ENCODE assay signal across 9 cellular contexts in genomic region chr17:41666336-41666680, GRCh38. TPM values are rescaled to one million over a fixed set of nuclear protein-coding genes. Genes with fewer than 3 reads are reported as not detected.
DNase-seq lines count a peak whose midpoint lies in the region; ATAC-seq and TF ChIP-seq lines count a peak whose summit lies in the region.
"Had no signal": no experiment of that assay in that cellular context is flagged by ENCODE, and none has a peak within 500 bp of the region (broad histone marks: within the 10 kb centered on the region; RNA-seq: fewer than 3 reads in every experiment).

No MANE protein-coding gene starts in this region.

- DNase-seq in NCI-H2171 treated with DMSO at 0.1 percent for 48 hours (lab: John Stamatoyannopoulos, UW): peak; percentile 87
- peak; percentile 89 for DNase-seq in activated CD8-positive, alpha-beta T cell treated with anti-CD3 and anti-CD28 coated beads for 36 hours
- DNase-seq in epithelial cell of esophagus (ENCODE audit: low read depth): peak; percentile 48
- no peak for DNase-seq in testis
- no peak for DNase-seq in HT-29 (ENCODE audit: low spot score)

- peaks cover 1% of the 10 kb centered on the region for H3K27me3 Mint-ChIP-seq in activated CD8-positive, alpha-beta T cell treated with anti-CD3 and anti-CD28 coated beads for 36 hours
- H3K27me3 Mint-ChIP-seq in nephron (ENCODE audit: low read depth): peaks cover 17% of the 10 kb centered on the region

- ATAC-seq in GM18867 (IDR thresholded peaks at IDR 0.05; ENCODE audit: unreplicated experiment): peak; percentile 35
- ATAC-seq in HG02981 (IDR thresholded peaks at IDR 0.05; ENCODE audit: unreplicated experiment): peak; percentile 36
- ATAC-seq in activated CD8-positive, alpha-beta T cell treated with anti-CD3 and anti-CD28 coated beads for 36 hours: peak; percentile 57

- peak overlapping the region; percentile 47 to 81 for H3K27ac ChIP-seq in testis

- no peaks in the 10 kb centered on the region for H3K9me3 Mint-ChIP-seq in activated CD8-positive, alpha-beta T cell treated with anti-CD3 and anti-CD28 coated beads for 36 hours
- no peaks in the 10 kb centered on the region for H3K9me3 Mint-ChIP-seq in nephron

- H3K36me3 ChIP-seq in testis (ENCODE audit: low read depth, missing control alignments): no peaks in the 10 kb centered on the region

- peak overlapping the region; percentile 81 for H3K4me3 Mint-ChIP-seq in activated CD8-positive, alpha-beta T cell treated with anti-CD3 and anti-CD28 coated beads for 36 hours
- peak overlapping the region; percentile 81 to 84 (median 83) for H3K4me3 Mint-ChIP-seq in nephron

- CTCF ChIA-PET in activated CD8-positive, alpha-beta T cell treated with anti-CD3 and anti-CD28 coated beads for 36 hours (lab: Charles Lee): interaction anchor here (0.9 to 10.9 kb wide), 18 partner anchors 12 to 1057 kb away, joined by 3 to 435 read pairs (median 3); partner anchors contain the start of genes EIF1, KLHL11 and KRT12

- TF ChIP-seq CTCF in activated CD8-positive, alpha-beta T cell treated with anti-CD3 and anti-CD28 coated beads for 36 hours (IDR thresholded peaks at IDR 0.05): no peak
- TF ChIP-seq CTCF in epithelial cell of esophagus (IDR thresholded peaks at IDR 0.05; ENCODE audit: insufficient read depth, low read depth, low read length, missing control alignments) (no peak), nephron (IDR thresholded peaks at IDR 0.05; ENCODE audit: unreplicated experiment in 3 of 3) (no peak), testis (IDR thresholded peaks at IDR 0.05) (no peak)

- no peaks in the 10 kb centered on the region for H3K36me3 Mint-ChIP-seq in activated CD8-positive, alpha-beta T cell treated with anti-CD3 and anti-CD28 coated beads for 36 hours (ENCODE audit: low read depth)
- H3K36me3 Mint-ChIP-seq in nephron (ENCODE audit: low read depth): no peaks in the 10 kb centered on the region

- intact Hi-C loops in activated CD8-positive, alpha-beta T cell treated with anti-CD3 and anti-CD28 coated beads for 36 hours (cut with micrococcal nuclease): no loop called here
- intact Hi-C loops in testis (cut with DNase I; ENCODE audit: low total_unique reads): no loop called here

- POLR2A ChIA-PET in activated CD8-positive, alpha-beta T cell treated with anti-CD3 and anti-CD28 coated beads for 36 hours (lab: Charles Lee): interaction anchor here (0.7 to 8.3 kb wide), 7 partner anchors 13 to 145 kb away, joined by 3 to 104 read pairs (median 3); partner anchors contain the start of genes EIF1 and P3H4

- peaks cover 7% of the 10 kb centered on the region for H3K4me1 ChIP-seq in testis

- peak overlapping the region; percentile 100 for H3K27ac Mint-ChIP-seq in activated CD8-positive, alpha-beta T cell treated with anti-CD3 and anti-CD28 coated beads for 36 hours
- peak overlapping the region; percentile 78 to 88 (median 86) for H3K27ac Mint-ChIP-seq in nephron

- H3K9me3 ChIP-seq in testis: no peaks in the 10 kb centered on the region

- 0 to 2% methylated on average over 10 to 14 of the region's 14 CpGs for WGBS in testis, 2 donors

- H3K4me3 ChIP-seq in epithelial cell of esophagus (ENCODE audit: low read length): peak overlapping the region; percentile 5
- H3K4me3 ChIP-seq in testis: peak overlapping the region; percentile 44 to 52

- H3K27me3 ChIP-seq in testis: no peaks in the 10 kb centered on the region

- H3K4me1 Mint-ChIP-seq in activated CD8-positive, alpha-beta T cell treated with anti-CD3 and anti-CD28 coated beads for 36 hours (ENCODE audit: low read depth): peaks cover 33% of the 10 kb centered on the region
- H3K4me1 Mint-ChIP-seq in nephron: peaks cover 19% of the 10 kb centered on the region

- no peak for TF ChIP-seq POLR2A in testis (IDR thresholded peaks at IDR 0.05)

RNA-seq across cellular contexts. Expression of gene EIF1, which starts 22.4 kb away (rescaled TPM):
- total RNA-seq in activated CD8-positive, alpha-beta T cell treated with anti-CD3 and anti-CD28 coated beads for 36 hours: 100 to 1,000 TPM; 924 to 930 TPM
- total RNA-seq in testis: 100 to 1,000 TPM; 274 to 338 TPM
- polyA plus RNA-seq in testis (ENCODE audit: insufficient read depth, low read depth, low replicate concordance): 1,078 TPM
- total RNA-seq in HT-29 (2014; rRNA removed; shearing (Covaris generic)): 81.6 and 91.6 TPM in 2 replicates

RNA-seq across cellular contexts. Expression of gene KRT17, which starts 41.9 kb away (rescaled TPM):
- not detected for total RNA-seq in activated CD8-positive, alpha-beta T cell treated with anti-CD3 and anti-CD28 coated beads for 36 hours
- 10 to 100 TPM; 13.3 to 26.0 TPM for total RNA-seq in testis
- 12.2 TPM for polyA plus RNA-seq in testis (ENCODE audit: insufficient read depth, low read depth, low replicate concordance)
- 286 and 297 TPM in 2 replicates for total RNA-seq in HT-29 (2014; rRNA removed; shearing (Covaris generic))

RNA-seq across cellular contexts. Expression of gene GAST, which starts 45.8 kb away (rescaled TPM):
- total RNA-seq in activated CD8-positive, alpha-beta T cell treated with anti-CD3 and anti-CD28 coated beads for 36 hours: not detected
- total RNA-seq in testis: not detected
- not detected for polyA plus RNA-seq in testis (ENCODE audit: insufficient read depth, low read depth, low replicate concordance)
- not detected in 2 replicates for total RNA-seq in HT-29 (2014; rRNA removed; shearing (Covaris generic))
- total RNA-seq: glomerular endothelial cell had no signal

RNA-seq across cellular contexts. Expression of gene KRT16, which starts 53.7 kb away (rescaled TPM):
- total RNA-seq in activated CD8-positive, alpha-beta T cell treated with anti-CD3 and anti-CD28 coated beads for 36 hours: not detected
- not detected for total RNA-seq in testis
- polyA plus RNA-seq in testis (ENCODE audit: insufficient read depth, low read depth, low replicate concordance): not detected
- 0.38 and 2.1 TPM in 2 replicates for total RNA-seq in HT-29 (2014; rRNA removed; shearing (Covaris generic))
- total RNA-seq: glomerular endothelial cell had no signal

Comparison
In these comparisons a context has a peak if more than half of its experiments do, and no peak if none do; other contexts are left out.
1. DNase-seq: peak in NCI-H2171 treated with DMSO at 0.1 percent for 48 hours (single experiment), activated CD8-positive, alpha-beta T cell treated with anti-CD3 and anti-CD28 coated beads for 36 hours (single experiment) and epithelial cell of esophagus (single experiment); none in testis (single experiment) and HT-29 (single experiment).
2. RNA of gene KRT17, which starts 41.9 kb away (total RNA-seq): 286 to 297 TPM in HT-29 and 13.3 to 26.0 TPM in testis; not detected in activated CD8-positive, alpha-beta T cell treated with anti-CD3 and anti-CD28 coated beads for 36 hours; every median in the first group is over 10 times any median in the second.
3. Peak in every context shown above with its lines, with median percentiles within 50 percentile points of each other: ATAC-seq.